8 cellular contexts compared by ENCODE assay signal in the genomic region with DNA sequence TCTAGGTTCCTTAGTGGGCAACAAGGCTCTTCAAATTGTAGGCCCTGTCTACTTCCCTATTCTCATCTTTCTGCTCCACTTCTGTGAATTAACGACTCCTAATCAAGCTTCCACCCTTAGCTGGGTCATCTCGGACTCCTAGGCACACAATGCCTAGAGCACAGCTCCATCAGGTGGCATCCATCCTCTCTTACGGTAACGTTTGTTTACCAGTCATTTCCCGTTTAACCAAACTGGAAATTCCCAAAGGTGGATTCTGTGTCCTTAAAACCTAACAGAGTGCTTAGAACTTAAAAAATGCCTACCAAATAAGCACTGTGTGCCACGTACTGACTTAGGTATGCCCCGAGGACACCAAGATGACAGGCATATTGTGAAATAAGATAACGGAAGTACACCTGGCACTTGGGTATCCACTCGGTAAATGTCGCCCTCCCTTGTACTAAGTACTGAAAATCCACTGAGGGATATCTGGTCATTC. TPM values are rescaled to one million over a fixed set of nuclear protein-coding genes. Genes with fewer than 3 reads are reported as not detected.
DNase-seq lines count a peak whose midpoint lies in the region; ATAC-seq and TF ChIP-seq lines count a peak whose summit lies in the region.

No MANE protein-coding gene starts in this region.

- CTCF ChIA-PET in BJ (lab: Yijun Ruan, JAX) = interaction anchor here (2.6 to 3.1 kb wide), 2 partner anchors 13 to 21 kb away, joined by 6 to 16 read pairs; no protein-coding TSS in a partner anchor

- TF ChIP-seq CTCF in BJ (IDR thresholded peaks at IDR 0.05; ENCODE audit: insufficient read depth, low read depth, low read length) = no peak
- TF ChIP-seq CTCF in ovary (IDR thresholded peaks at IDR 0.05) = no peak

- H3K4me3 ChIP-seq in BJ (ENCODE audit: low read depth, low read length) (peak overlapping the region; percentile 70), H7 (ENCODE audit: insufficient read depth, low read depth, low read length) (peak overlapping the region; percentile 95), ovary (peak overlapping the region; percentile 75)

- H3K36me3 ChIP-seq in BJ (ENCODE audit: control insufficient read depth, insufficient read depth, low read length) (peaks cover 2% of the 10 kb centered on the region; the same call in 1 of the 2 replicates), H7 (replicated peaks; ENCODE audit: control insufficient read depth, insufficient read depth, low read length) (peaks cover 10% of the 10 kb centered on the region), ovary (no peaks in the 10 kb centered on the region)

- peak overlapping the region; percentile 49 for H3K27ac ChIP-seq in epithelial cell of prostate
- H3K27ac ChIP-seq in ovary = no peak overlapping the region

- H3K27me3 ChIP-seq in BJ (ENCODE audit: control insufficient read depth, insufficient read depth, low read length) (no peaks in the 10 kb centered on the region; the same call in 1 of the 2 replicates), H7 (ENCODE audit: control insufficient read depth, insufficient read depth, low read length) (no peaks in the 10 kb centered on the region), ovary (no peaks in the 10 kb centered on the region)

- WGBS in ovary, 3 donors = 28 to 33% (median 32%) methylated on average over 10 of the region's 10 CpGs

- H3K4me1 ChIP-seq in ovary (ENCODE audit: insufficient read depth) = peaks cover 18% of the 10 kb centered on the region

- ATAC-seq in SK-N-SH treated with all-trans-retinoic acid at 6 μM for 48 hours = peak; percentile 3; the same call in 2 of the 3 replicates

- intact Hi-C loops in ovary (cut with DNase I) = no loop called here

- DNase-seq in BJ (ENCODE audit: low read depth) = no peak
- DNase-seq in H7 = no peak
- peak; percentile 10 for DNase-seq in epithelial cell of prostate (ENCODE audit: low read depth, low spot score)
- DNase-seq in ovary = no peak
- DNase-seq in ecto neural progenitor cell (ENCODE audit: low spot score) = no peak
- DNase-seq in NCI-H1436 (lab: John Stamatoyannopoulos, UW) = no peak
- no peak for DNase-seq in NCI-H2196 treated with DMSO at 0.1 percent for 48 hours (lab: John Stamatoyannopoulos, UW; ENCODE audit: unreplicated experiment)

- no peak for TF ChIP-seq POLR2A in ovary (IDR thresholded peaks at IDR 0.05)

- POLR2A ChIA-PET in BJ (lab: Charles Lee) = no interaction called here

- H3K9me3 ChIP-seq in ovary = no peaks in the 10 kb centered on the region

- no peak for TF ChIP-seq EP300 in ovary (IDR thresholded peaks at IDR 0.05)

TF ChIP-seq in SK-N-SH treated with all-trans-retinoic acid at 6 μM for 48 hours, 23 proteins besides CTCF, POLR2A, EP300 and RAD21:
- TF ChIP-seq, protein P1, sequence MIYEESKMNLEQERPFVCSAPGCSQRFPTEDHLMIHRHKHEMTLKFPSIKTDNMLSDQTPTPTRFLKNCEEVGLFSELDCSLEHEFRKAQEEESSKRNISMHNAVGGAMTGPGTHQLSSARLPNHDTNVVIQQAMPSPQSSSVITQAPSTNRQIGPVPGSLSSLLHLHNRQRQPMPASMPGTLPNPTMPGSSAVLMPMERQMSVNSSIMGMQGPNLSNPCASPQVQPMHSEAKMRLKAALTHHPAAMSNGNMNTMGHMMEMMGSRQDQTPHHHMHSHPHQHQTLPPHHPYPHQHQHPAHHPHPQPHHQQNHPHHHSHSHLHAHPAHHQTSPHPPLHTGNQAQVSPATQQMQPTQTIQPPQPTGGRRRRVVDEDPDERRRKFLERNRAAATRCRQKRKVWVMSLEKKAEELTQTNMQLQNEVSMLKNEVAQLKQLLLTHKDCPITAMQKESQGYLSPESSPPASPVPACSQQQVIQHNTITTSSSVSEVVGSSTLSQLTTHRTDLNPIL (CRISPR knock-in tag; IDR thresholded peaks at IDR 0.05; ENCODE audit: low read depth) = no peak
TF ChIP-seq in SK-N-SH treated with all-trans-retinoic acid at 6 μM for 48 hours: peak in this region for 0.

RNA-seq across cellular contexts. Expression of a gene that starts 1.5 kb away (rescaled TPM):
- polyA plus RNA-seq in BJ (2011; rRNA removed) (58.3 and 58.7 TPM in 2 replicates), ovary (10 to 100 TPM; 24.7 to 74.6 TPM)
- polyA minus RNA-seq in BJ (2011; rRNA and poly(A)+ RNA removed) = 40.0 and 58.1 TPM in 2 replicates
- total RNA-seq in H7 (2014; rRNA removed; shearing (Covaris generic)) = 425 and 483 TPM in 2 replicates
- 10 to 100 TPM; 35.9 to 71.4 (median 63.1) TPM for total RNA-seq in ovary
